Comparison of ENCODE assay signal across 1 cellular context in genomic region chrX:47233333-47234113, GRCh38.
A peak's percentile ranks its signal among the peaks of the same experiment; 100 is the strongest.
TF ChIP-seq lines count a peak whose summit lies in the region.

No MANE protein-coding gene starts in this region.

TF ChIP-seq in HEK293, 187 proteins besides CTCF, POLR2A, EP300 and RAD21 (continued from another document):
- peak; percentile 94 for TF ChIP-seq KLF10 (tag by site-specific recombination; IDR thresholded peaks at IDR 0.05)
- TF ChIP-seq ZNF423 (tag by site-specific recombination; IDR thresholded peaks at IDR 0.05): no peak
- no peak for TF ChIP-seq ZNF404 (tag by site-specific recombination; IDR thresholded peaks at IDR 0.05)
- TF ChIP-seq SCRT1 (tag by site-specific recombination; IDR thresholded peaks at IDR 0.05; ENCODE audit: borderline replicate concordance): no peak
- peak; percentile 80 for TF ChIP-seq PRDM10 (tag by site-specific recombination; IDR thresholded peaks at IDR 0.05)
- no peak for TF ChIP-seq YY2 (tag by site-specific recombination; IDR thresholded peaks at IDR 0.05)
- TF ChIP-seq ZNF132 (tag by site-specific recombination; IDR thresholded peaks at IDR 0.05; ENCODE audit: borderline replicate concordance): no peak
- TF ChIP-seq KLF17 (tag by site-specific recombination; IDR thresholded peaks at IDR 0.05): peak; percentile 86
- peak; percentile 89 for TF ChIP-seq GLIS1 (tag by site-specific recombination; IDR thresholded peaks at IDR 0.05)
TF ChIP-seq in HEK293: peak in this region for 34.
